8 cellular contexts compared by ENCODE assay signal in the genomic region with DNA sequence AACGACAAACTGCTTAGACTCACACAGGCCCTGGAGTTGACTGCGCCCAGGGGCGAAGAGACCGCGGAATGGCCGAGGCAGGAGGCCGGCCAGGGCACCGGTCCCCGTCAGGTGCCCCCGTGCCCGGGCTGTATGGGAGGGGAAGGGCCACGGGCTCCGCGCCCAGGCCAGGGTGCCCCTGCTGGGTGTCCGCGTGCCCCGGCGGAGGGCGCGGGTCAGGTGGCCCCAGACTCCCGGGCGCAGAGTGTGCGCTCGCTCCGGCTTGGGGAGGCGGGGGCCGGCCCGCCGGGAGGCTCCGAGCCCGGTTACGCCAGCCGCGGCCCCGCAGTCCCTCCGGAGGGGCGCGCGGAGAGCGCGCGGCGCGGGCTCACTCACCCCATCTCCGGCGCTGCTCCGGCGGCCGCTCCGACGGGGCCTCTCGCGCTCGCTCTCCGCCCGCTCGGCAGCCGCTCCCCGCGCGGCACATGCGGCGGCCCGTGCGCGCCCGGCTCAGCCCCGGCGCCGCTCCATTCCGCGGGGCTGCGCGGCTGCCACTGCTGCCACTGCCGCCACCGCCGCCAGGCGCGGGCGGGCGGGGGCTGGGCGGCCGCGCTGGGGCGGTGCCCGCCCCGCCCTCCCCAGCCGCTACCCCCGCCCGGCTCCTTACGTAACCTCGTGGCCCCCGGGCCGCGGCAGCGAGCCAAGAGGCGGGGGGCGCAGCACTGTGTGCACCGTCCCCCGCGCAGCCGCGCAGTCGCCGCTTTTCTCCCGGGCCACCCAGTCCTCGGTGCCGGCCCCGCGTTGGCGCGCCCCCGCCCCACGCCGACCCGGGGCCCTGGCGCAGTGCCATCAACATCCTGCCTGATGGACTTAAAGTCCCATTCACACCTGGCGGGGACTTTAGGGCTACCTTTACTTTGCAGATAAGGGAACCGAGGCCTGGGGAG. TPM values are rescaled to one million over a fixed set of nuclear protein-coding genes. Genes with fewer than 3 reads are reported as not detected.
DNase-seq lines count a peak whose midpoint lies in the region; ATAC-seq and TF ChIP-seq lines count a peak whose summit lies in the region.

TSS of gene HOMER2 (minus strand) at position 565 of the 926 bp plus-strand sequence. CDS start at position 380, 185 bp downstream.

- H3K9me3 Mint-ChIP-seq in immature natural killer cell = no peaks in the 10 kb centered on the region

- H3K36me3 ChIP-seq in body of pancreas (replicated peaks in 1 of 2; ENCODE audit: insufficient read depth in 1 of 2, low read depth in 2 of 2) = no peaks in the 10 kb centered on the region

- intact Hi-C loops in body of pancreas (cut with DNase I) = no loop called here

- peak in 2 of 7 experiments; percentile 40 to 47 for TF ChIP-seq CTCF in body of pancreas (IDR thresholded peaks at IDR 0.05)

- H3K27me3 ChIP-seq in body of pancreas = no peaks in the 10 kb centered on the region

- peak within 1 kb of the TSS; percentile 46 to 70 (median 69) for H3K4me3 Mint-ChIP-seq in immature natural killer cell

- peaks cover 42% of the 10 kb centered on the region for H3K4me1 ChIP-seq in body of pancreas

- H3K27ac ChIP-seq in body of pancreas (peak within 1 kb of the TSS; percentile 93 to 99 (median 96)), skin epidermis (peak within 1 kb of the TSS in 17 of 21 experiments; percentile 14 to 85 (median 64))

- H3K4me3 ChIP-seq in body of pancreas (peak within 1 kb of the TSS; percentile 64 to 76), skin epidermis (peak within 1 kb of the TSS; percentile 35 to 66 (median 50))

- peaks cover 0 to 4% (median 0%) of the 10 kb centered on the region in 3 donors for H3K36me3 Mint-ChIP-seq in immature natural killer cell

- WGBS in body of pancreas, 2 donors = 0 to 1% methylated on average over 15 to 111 of the region's 119 CpGs

- peak; percentile 10 for DNase-seq in stimulated activated CD4-positive, alpha-beta T cell treated with anti-CD3 and anti-CD28 coated beads, Interleukin-12 subunit alpha, Interleukin-12 subunit beta, amount 100 ng/mL, for 4 hours
- DNase-seq in stimulated activated CD4-positive, alpha-beta T cell treated with anti-CD3 and anti-CD28 coated beads, Interleukin-2, amount 100 ng/mL, for 48 hours = no peak
- DNase-seq in NCI-H524 treated with DMSO at 0.1 percent for 48 hours (lab: John Stamatoyannopoulos, UW) = peak; percentile 39
- peak; percentile 90 to 94 (median 92) for DNase-seq in body of pancreas
- no peak for DNase-seq in immature natural killer cell
- no peak for DNase-seq in KG1 (lab: John Stamatoyannopoulos, UW)
- DNase-seq in stimulated activated naive CD4-positive, alpha-beta T cell (lab: John Stamatoyannopoulos, UW) = no peak

- H3K4me1 Mint-ChIP-seq in immature natural killer cell = peaks cover 6 to 7% of the 10 kb centered on the region in 2 donors

- H3K27ac Mint-ChIP-seq in immature natural killer cell = no peak within 1 kb of the TSS

- peak; percentile 14 to 50 (median 30) for TF ChIP-seq POLR2A in body of pancreas (IDR thresholded peaks at IDR 0.05)

- H3K9me3 ChIP-seq in body of pancreas = no peaks in the 10 kb centered on the region

- peaks cover 5 to 9% (median 6%) of the 10 kb centered on the region in 3 donors for H3K27me3 Mint-ChIP-seq in immature natural killer cell (ENCODE audit: low read depth in 3 of 3)

- peak; percentile 83 for ATAC-seq in body of pancreas

RNA-seq across cellular contexts. Expression of gene HOMER2, which starts in this region (rescaled TPM):
- total RNA-seq in body of pancreas = 100 to 1,000 TPM; 331 to 469 TPM
- 1 to 10 TPM in 2 of 3 donors, not detected in 1; 3.4 to 3.5 TPM for polyA plus RNA-seq in immature natural killer cell

Comparison
In these comparisons a context has a peak if more than half of its experiments do, and no peak if none do; other contexts are left out.
1. DNase-seq: peak in stimulated activated CD4-positive, alpha-beta T cell treated with anti-CD3 and anti-CD28 coated beads, Interleukin-12 subunit alpha, Interleukin-12 subunit beta, amount 100 ng/mL, for 4 hours (single experiment), NCI-H524 treated with DMSO at 0.1 percent for 48 hours (single experiment) and body of pancreas (4 of 4); none in stimulated activated CD4-positive, alpha-beta T cell treated with anti-CD3 and anti-CD28 coated beads, Interleukin-2, amount 100 ng/mL, for 48 hours (0 of 2), immature natural killer cell (0 of 3), KG1 (single experiment) and stimulated activated naive CD4-positive, alpha-beta T cell (0 of 6).